Comparison of ENCODE assay signal across 25 cellular contexts in the genomic region with DNA sequence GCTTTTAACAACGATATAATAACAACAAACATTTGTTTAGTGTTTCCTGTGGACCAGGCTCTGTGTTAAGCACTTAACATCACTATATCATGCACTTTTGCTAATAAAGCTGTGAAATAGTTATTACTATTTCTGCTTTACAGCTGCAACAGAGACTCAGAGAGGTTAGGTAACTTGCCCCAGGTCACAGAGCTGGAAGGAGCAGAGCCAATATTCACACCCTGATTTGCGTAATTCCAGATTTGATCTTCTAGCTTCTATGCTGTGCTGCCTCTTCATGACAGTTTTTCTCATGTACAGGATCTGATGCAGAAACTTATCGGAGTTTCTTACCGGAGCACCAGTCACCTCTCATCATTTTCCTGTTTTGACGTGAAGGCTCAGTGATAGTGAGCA. TPM values are rescaled to one million over a fixed set of nuclear protein-coding genes. Genes with fewer than 3 reads are reported as not detected.
DNase-seq lines count a peak whose midpoint lies in the region; ATAC-seq, FAIRE-seq and TF ChIP-seq lines count a peak whose summit lies in the region.
"Had no signal": no experiment of that assay in that cellular context is flagged by ENCODE, and none has a peak within 500 bp of the region (broad histone marks: within the 10 kb centered on the region; RNA-seq: fewer than 3 reads in every experiment).

No MANE protein-coding gene starts in this region.

- POLR2A ChIA-PET in HCT116 (lab: Charles Lee): interaction anchor here (1.4 kb wide), 1 partner anchor 67 kb away, joined by 3 read pairs; no protein-coding TSS in a partner anchor
- POLR2A ChIA-PET in K562 (lab: Yijun Ruan, JAX): interaction anchor here (1.6 kb wide), 1 partner anchor 267 kb away, joined by 6 read pairs; no protein-coding TSS in a partner anchor

- no peak for TF ChIP-seq CTCF in 22Rv1 (IDR thresholded peaks at IDR 0.05)
- TF ChIP-seq CTCF in HCT116 (IDR thresholded peaks at IDR 0.05 in 2 of 3, conservative IDR thresholded peaks at IDR 0.05 in 1 of 3; ENCODE audit: borderline replicate concordance in 1 of 3, insufficient read depth in 1 of 3, low read depth in 2 of 3, low read length in 2 of 3): no peak
- TF ChIP-seq CTCF in K562 (IDR thresholded peaks at IDR 0.05 in 2 of 3, conservative IDR thresholded peaks at IDR 0.05 in 1 of 3; ENCODE audit: insufficient read depth in 2 of 3, low read depth in 1 of 3, low read length in 3 of 3): no peak
- no peak for TF ChIP-seq CTCF in fibroblast of villous mesenchyme (IDR thresholded peaks at IDR 0.05; ENCODE audit: insufficient read depth, low read depth, low read length)

- H3K9me2 ChIP-seq in HCT116 (ENCODE audit: insufficient read depth): no peaks in the 10 kb centered on the region

- H3K27ac ChIP-seq in 22Rv1 (peak overlapping the region; percentile 49; the same call in 1 of the 2 replicates), HCT116 (ENCODE audit: low read depth, low read length) (no peak overlapping the region), K562 (ENCODE audit: extremely low read depth, low read depth, low read length) (peak overlapping the region; percentile 36; the same call in 1 of the 3 replicates)
- H3K27ac ChIP-seq: KMS-11 had no signal

- H3K36me3 ChIP-seq in HCT116 (ENCODE audit: control insufficient read depth in 1 of 2, insufficient read depth in 2 of 2, low read length in 2 of 2) (no peaks in the 10 kb centered on the region; a peak in 1 of 4 replicates), K562 (ENCODE audit: control insufficient read depth, insufficient read depth, low read length) (no peaks in the 10 kb centered on the region)

- H2AFZ ChIP-seq in HCT116 (ENCODE audit: low read depth, low read length, poor library complexity, severe bottlenecking): peak overlapping the region; percentile 42
- peak overlapping the region; percentile 67 for H2AFZ ChIP-seq in K562 (ENCODE audit: low read depth, low read length)

- 37% methylated on average over 5 of the region's 5 CpGs for whole genome bisulfite sequencing in K562 (ENCODE audit: insufficient coverage, low coverage, missing lambda C conversion rate)

- H3K4me1 ChIP-seq in HCT116 (ENCODE audit: control insufficient read depth in 1 of 2, insufficient read depth in 2 of 2, low read length in 2 of 2): peaks cover 7 to 41% of the 10 kb centered on the region in 2 experiments; a peak in 3 of 4 replicates
- H3K4me1 ChIP-seq in K562 (replicated peaks in 1 of 2; ENCODE audit: control insufficient read depth in 2 of 2, insufficient read depth in 2 of 2, low read length in 2 of 2): peaks cover 0 to 40% of the 10 kb centered on the region in 2 experiments; a peak in 3 of 5 replicates

- no peak for ATAC-seq in HCT116
- no peak for ATAC-seq in K562
- ATAC-seq: GM12878 had no signal

- H3K27me3 ChIP-seq in HCT116 (ENCODE audit: insufficient read depth, low read length) (no peaks in the 10 kb centered on the region), K562 (ENCODE audit: control insufficient read depth in 2 of 2, insufficient read depth in 2 of 2, low read length in 2 of 2) (no peaks in the 10 kb centered on the region)

- FAIRE-seq in K562 (lab: Jason Lieb, UNC): no peak
- FAIRE-seq: A204.1, GM12878, HTR-8/SVneo had no signal

- RAD21 ChIA-PET in HCT116 (lab: Charles Lee; ENCODE audit: low non-redundant PET in 1 of 2, low total read pairs in 2 of 2, uncharacterized antibody in 2 of 2, unreplicated experiment in 2 of 2): interaction anchor here (0.7 to 2.3 kb wide), 7 partner anchors 47 to 304 kb away, joined by 3 to 10 read pairs (median 6); no protein-coding TSS in a partner anchor

- CTCF ChIA-PET in HCT116 (lab: Charles Lee): interaction anchor here (1.2 to 3.0 kb wide), 13 partner anchors 9 to 311 kb away, joined by 3 to 51 read pairs (median 8); partner anchors contain the start of gene ELF5
- CTCF ChIA-PET in K562 (lab: Yijun Ruan, JAX; ENCODE audit: low intra/inter-chr PET ratio): interaction anchor here (1.3 to 4.3 kb wide), 3 partner anchors 303 to 311 kb away, joined by 4 to 73 read pairs (median 16); no protein-coding TSS in a partner anchor

- H3K4me3 ChIP-seq in HCT116 (replicated peaks in 1 of 2; ENCODE audit: low read depth in 1 of 2, low read length in 2 of 2) (no peak overlapping the region), K562 (no peak overlapping the region), fibroblast of villous mesenchyme (ENCODE audit: low read depth, low read length) (no peak overlapping the region)
- H3K4me3 ChIP-seq: GM12878, GM23338 had no signal

- intact Hi-C loops in HCT116 (cut with micrococcal nuclease): loop anchor here (2.0 to 10.0 kb wide), 4 partner anchors 204 to 805 kb away; no protein-coding TSS in a partner anchor
- intact Hi-C loops in K562 (cut with micrococcal nuclease): loop anchor here (2.0 to 5.0 kb wide), 3 partner anchors 16 to 805 kb away; no protein-coding TSS in a partner anchor

- H3K9ac ChIP-seq in HCT116 (ENCODE audit: low read length): no peak overlapping the region
- no peak overlapping the region for H3K9ac ChIP-seq in K562 (ENCODE audit: insufficient read depth in 1 of 2, low read depth in 2 of 2, low read length in 2 of 2)
- H3K9ac ChIP-seq: KMS-11 had no signal

- BruUV-seq in HCT116 (replicated peaks; lab: Mats Ljungman, UMichigan) (no TSS peak), K562 (replicated peaks; lab: Mats Ljungman, UMichigan) (no TSS peak)

- TF ChIP-seq POLR2A in HCT116 (IDR thresholded peaks at IDR 0.05; ENCODE audit: borderline replicate concordance, extremely low read depth, insufficient read depth, insufficient read length): no peak
- no peak for TF ChIP-seq POLR2A in K562 (conservative IDR thresholded peaks at IDR 0.05)

- H3K79me2 ChIP-seq in HCT116 (ENCODE audit: insufficient read depth, low read length) (no peaks in the 10 kb centered on the region), K562 (ENCODE audit: control insufficient read depth, insufficient read depth, low read length) (no peaks in the 10 kb centered on the region)

- no peak; the same call in 1 of the 2 replicates for TF ChIP-seq EP300 in K562 (IDR thresholded peaks at IDR 0.05; ENCODE audit: low read length)

- DNase-seq in HCT116 (ENCODE audit: low read depth, low spot score) (no peak), K562 (ENCODE audit: extremely low read depth in 1 of 4, low spot score in 3 of 4) (no peak), fibroblast of villous mesenchyme (ENCODE audit: low read depth) (peak; percentile 13), NCI-H1930 (lab: John Stamatoyannopoulos, UW) (no peak), LoVo (ENCODE audit: low spot score) (no peak), dermis blood vessel endothelial cell (no peak)
- DNase-seq: CD8-positive, alpha-beta memory T cell; DMS 273 treated with DMSO at 0.1 percent for 48 hours; DMS79; EL; GDM1; H9; HFFc6; NCI-H1092; NCI-H1417 treated with DMSO at 0.1 percent for 48 hours; NCI-H187; NCI-H2107; NCI-H446; SHP77 had no signal

- H3K9me3 ChIP-seq in HCT116 (ENCODE audit: control insufficient read depth in 1 of 2, insufficient read depth in 1 of 2, low read depth in 1 of 2, low read length in 2 of 2) (no peaks in the 10 kb centered on the region), K562 (replicated peaks; ENCODE audit: control insufficient read depth, insufficient read depth, low read depth, low read length) (no peaks in the 10 kb centered on the region)

- H3K9me1 ChIP-seq in K562 (ENCODE audit: control insufficient read depth, insufficient read depth, low read length): no peaks in the 10 kb centered on the region

- TF ChIP-seq RAD21 in HCT116 (IDR thresholded peaks at IDR 0.05; ENCODE audit: low read depth): no peak
- TF ChIP-seq RAD21 in K562 (CRISPR knock-in tag; conservative IDR thresholded peaks at IDR 0.05 in 1 of 2, IDR thresholded peaks at IDR 0.05 in 1 of 2): no peak; a peak in 1 of 4 replicates

- in situ Hi-C loops in K562 (cut with MboI): loop anchor here (5.0 kb wide), 1 partner anchor 305 kb away; no protein-coding TSS in a partner anchor

- H4K20me1 ChIP-seq in HCT116 (ENCODE audit: insufficient read depth) (no peaks in the 10 kb centered on the region), K562 (replicated peaks; ENCODE audit: control insufficient read depth, insufficient read depth, low read length) (no peaks in the 10 kb centered on the region)

- H3K4me2 ChIP-seq in HCT116 (ENCODE audit: low read length): no peak overlapping the region
- H3K4me2 ChIP-seq in K562 (ENCODE audit: insufficient read depth, low read length): peak overlapping the region; percentile 38; the same call in 1 of the 2 replicates
- H3K4me2 ChIP-seq: GM23338 had no signal

TF ChIP-seq in HCT116, 20 proteins besides CTCF, POLR2A, EP300 and RAD21:
- TF ChIP-seq SRF (IDR thresholded peaks at IDR 0.05; ENCODE audit: low read depth): no peak
- TF ChIP-seq CBX3 (IDR thresholded peaks at IDR 0.05; ENCODE audit: low read depth): 0 out of 2 replicates have a peak, but pooled peaks have one; percentile 11

TF ChIP-seq in K562, 482 proteins besides CTCF, POLR2A, EP300 and RAD21 (continues in another document):
- TF ChIP-seq CEBPG (CRISPR knock-in tag; IDR thresholded peaks at IDR 0.05) (no peak), CEBPG (tag; conservative IDR thresholded peaks at IDR 0.05 in 1 of 2, IDR thresholded peaks at IDR 0.05 in 1 of 2) (peak in 1 of 2 experiments; percentile 40; a peak in 1 of 4 replicates), RBM25 (IDR thresholded peaks at IDR 0.05; ENCODE audit: low read depth, low read length, severe bottlenecking) (peak; percentile 75), ADNP (tag; IDR thresholded peaks at IDR 0.05) (peak; percentile 73)

RNA-seq across cellular contexts. Expression of gene EHF, which starts 33.6 kb away (rescaled TPM):
- total RNA-seq in HCT116 (2021; ENCODE audit: unreplicated experiment) (51.5 TPM), K562 (2014; rRNA removed) (0.20 and 0.54 TPM in 2 replicates), K562 (2014; rRNA removed; fragmentation: Illumina TruSeq; extraction: Trizol) (0.41 and 0.47 TPM in 2 replicates), K562 (2015; rRNA removed; fragmentation: Illumina TruSeq; extraction: Trizol) (0.34 and 0.40 TPM in 2 replicates), K562 (2021) (0.38 and 0.76 TPM in 2 replicates), fibroblast of villous mesenchyme (under 0.01 TPM in 1 of 2 replicates, not detected in the other), dermis blood vessel endothelial cell (0.05 and 0.17 TPM in 2 replicates)
- polyA plus RNA-seq in HCT116 (2012): 58.5 and 60.4 TPM in 2 replicates
- not detected in 2 replicates for total RNA-seq in K562 (2011; cell fraction: chromatin; rRNA removed; ENCODE audit: low replicate concordance)
- total RNA-seq in K562 (2011; cell fraction: nucleolus; rRNA removed): not detected in 2 replicates
- total RNA-seq in K562 (2011; cell fraction: nucleoplasm; rRNA removed): not detected in 2 replicates
- polyA plus RNA-seq in K562 (2011; rRNA removed) (0.03 and 0.04 TPM in 2 replicates), K562 (2014; fragmentation: Illumina TruSeq; extraction: Trizol) (0.24 TPM in 1 of 2 replicates, not detected in the other), K562 (2014; fragmentation: Nextera tagmentation; extraction: Ambion mirVana) (under 1 TPM; 0.24 to 0.37 TPM), K562 (2014; rRNA removed) (0.04 TPM in 1 of 2 replicates, not detected in the other)
- 0.13 TPM in 1 of 2 replicates, not detected in the other for polyA plus RNA-seq in K562 (2011; cell fraction: cytosol; rRNA removed)
- polyA plus RNA-seq in K562 (2011; cell fraction: nucleus; rRNA removed): not detected in 2 replicates
- polyA plus RNA-seq in K562 (2012): 0.17 and 0.37 TPM in 2 replicates
- 0.11 and 0.36 TPM in 2 replicates for polyA minus RNA-seq in K562 (2011; rRNA and poly(A)+ RNA removed)
- polyA minus RNA-seq in K562 (2011; cell fraction: cytosol; rRNA and poly(A)+ RNA removed): not detected in 2 replicates
- polyA minus RNA-seq in K562 (2011; cell fraction: nucleus; rRNA and poly(A)+ RNA removed): not detected in 2 replicates
- total RNA-seq: GM23338, H9 had no signal
- polyA plus RNA-seq: CD8-positive, alpha-beta memory T cell; GM23338 had no signal

Comparison
In these comparisons a context has a peak if more than half of its experiments do, and no peak if none do; other contexts are left out.
1. RNA of gene EHF, which starts 33.6 kb away (total RNA-seq): 51.5 TPM in HCT116 (single experiment); 0.20 to 0.76 TPM in K562, 0.05 to 0.17 TPM in dermis blood vessel endothelial cell and under 0.01 TPM in fibroblast of villous mesenchyme; every median in the first group is over 10 times any median in the second.